35 cellular contexts compared by ENCODE assay signal in the genomic region with DNA sequence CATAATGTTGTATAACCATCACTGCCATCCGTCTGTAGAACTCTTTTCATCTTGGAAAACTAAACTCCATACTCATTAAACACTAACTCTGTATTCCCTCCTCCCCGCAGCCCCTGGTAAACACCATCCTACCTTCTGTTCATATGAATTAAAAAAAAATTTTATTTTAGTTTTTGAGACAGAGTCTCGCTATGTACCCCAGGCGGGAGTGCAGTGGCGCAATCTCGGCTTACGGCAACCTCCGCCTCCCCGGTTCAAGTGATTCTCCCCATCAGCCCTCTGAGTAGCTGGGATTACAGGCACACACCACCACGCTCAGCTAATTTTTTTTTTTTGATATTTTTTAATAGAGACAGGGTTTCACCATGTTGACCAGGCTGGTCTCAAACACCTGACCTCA. TPM values are rescaled to one million over a fixed set of nuclear protein-coding genes. Genes with fewer than 3 reads are reported as not detected.
DNase-seq lines count a peak whose midpoint lies in the region; ATAC-seq and TF ChIP-seq lines count a peak whose summit lies in the region.
"Had no signal": no experiment of that assay in that cellular context is flagged by ENCODE, and none has a peak within 500 bp of the region (broad histone marks: within the 10 kb centered on the region; RNA-seq: fewer than 3 reads in every experiment).

No MANE protein-coding gene starts in this region.

- TF ChIP-seq CTCF in chondrocyte (IDR thresholded peaks at IDR 0.05) (no peak), spleen (IDR thresholded peaks at IDR 0.05 in 8 of 11, conservative IDR thresholded peaks at IDR 0.05 in 3 of 11) (no peak), thyroid gland (IDR thresholded peaks at IDR 0.05) (no peak), lower leg skin (IDR thresholded peaks at IDR 0.05) (no peak)

- no peak overlapping the region for H3K4me3 ChIP-seq in spleen
- no peak overlapping the region for H3K4me3 ChIP-seq in thyroid gland (replicated peaks in 1 of 3)
- no peak overlapping the region for H3K4me3 ChIP-seq in lower leg skin (ENCODE audit: low read depth, poor library complexity, severe bottlenecking)
- H3K4me3 ChIP-seq: A549; BLaER1; BLaER1 treated with 17β-estradiol and CSF1 and Interleukin-3, amounts not matched to agents 10 nM and 100 nM had no signal

- H3K27me3 ChIP-seq in spleen (replicated peaks in 1 of 7) = no peaks in the 10 kb centered on the region
- no peaks in the 10 kb centered on the region for H3K27me3 ChIP-seq in thyroid gland
- H3K27me3 ChIP-seq: BE2C; BLaER1; BLaER1 treated with 17β-estradiol and CSF1 and Interleukin-3, amounts not matched to agents 10 nM and 100 nM had no signal

- no peaks in the 10 kb centered on the region for H3K4me1 ChIP-seq in spleen
- no peaks in the 10 kb centered on the region for H3K4me1 ChIP-seq in thyroid gland
- H3K4me1 ChIP-seq: BLaER1; BLaER1 treated with 17β-estradiol and CSF1 and Interleukin-3, amounts not matched to agents 10 nM and 100 nM; Caco-2 had no signal

- DNase-seq in T-helper 17 cell (no peak), chondrocyte (ENCODE audit: low spot score) (peak; percentile 51), spleen (peak; percentile 21), thyroid gland (no peak), lower leg skin (ENCODE audit: low spot score in 2 of 2) (no peak)
- DNase-seq: 8988T; ACHN; AML-193; BE2C; C1 segment of cervical spinal cord; Caco-2; Calu3; CD4-positive, alpha-beta memory T cell; CD4-positive, alpha-beta T cell; CD4-positive, CD25-positive, alpha-beta regulatory T cell; CD8-positive, alpha-beta memory T cell; CD8-positive, alpha-beta T cell; COR-L47; DMS 273 treated with DMSO at 0.1 percent for 48 hours; DMS153; DMS53; DMS79; DMS79 treated with DMSO at 0.1 percent for 48 hours; DND-41; EL had no signal

- H3K9me3 ChIP-seq in T-helper 17 cell (ENCODE audit: control insufficient read depth, low read length, poor library complexity, severe bottlenecking) (no peaks in the 10 kb centered on the region), spleen (no peaks in the 10 kb centered on the region), thyroid gland (no peaks in the 10 kb centered on the region)
- H3K9me3 ChIP-seq: A549, BE2C, BLaER1, Caco-2 had no signal

- no peaks in the 10 kb centered on the region for H3K27me3 Mint-ChIP-seq in T-helper 17 cell
- H3K27me3 Mint-ChIP-seq in activated T-helper 17 cell treated with anti-CD3 and anti-CD28 coated beads, Interleukin-2, amount 50 U/mL, for 72 hours = no peaks in the 10 kb centered on the region
- H3K27me3 Mint-ChIP-seq in chondrocyte (ENCODE audit: low read depth) = no peaks in the 10 kb centered on the region
- H3K27me3 Mint-ChIP-seq: B cell; CD4-positive, alpha-beta memory T cell; CD4-positive, alpha-beta T cell; CD4-positive, CD25-positive, alpha-beta regulatory T cell; CD8-positive, alpha-beta memory T cell had no signal

- H3K36me3 Mint-ChIP-seq in T-helper 17 cell (ENCODE audit: low read depth) = no peaks in the 10 kb centered on the region
- no peaks in the 10 kb centered on the region for H3K36me3 Mint-ChIP-seq in activated T-helper 17 cell treated with anti-CD3 and anti-CD28 coated beads, Interleukin-2, amount 50 U/mL, for 72 hours (ENCODE audit: low read depth)
- H3K36me3 Mint-ChIP-seq in chondrocyte (ENCODE audit: low read depth) = no peaks in the 10 kb centered on the region
- H3K36me3 Mint-ChIP-seq: CD4-positive, alpha-beta memory T cell; CD4-positive, CD25-positive, alpha-beta regulatory T cell; CD8-positive, alpha-beta memory T cell; CD8-positive, alpha-beta T cell had no signal

- WGBS in spleen, 5 donors = 90 to 98% (median 96%) methylated on average over 10 of the region's 10 CpGs
- 97 to 98% methylated on average over 10 of the region's 10 CpGs for WGBS in thyroid gland, 2 donors
- WGBS in lower leg skin, 2 donors = 97 to 99% methylated on average over 10 of the region's 10 CpGs

- H3K27ac ChIP-seq in spleen (no peak overlapping the region), thyroid gland (no peak overlapping the region)
- H3K27ac ChIP-seq: 22Rv1; A549; BLaER1; BLaER1 treated with 17β-estradiol and CSF1 and Interleukin-3, amounts not matched to agents 10 nM and 100 nM; C4-2B had no signal

- H3K4me1 Mint-ChIP-seq in T-helper 17 cell (no peaks in the 10 kb centered on the region), chondrocyte (ENCODE audit: low read depth) (peaks cover 1% of the 10 kb centered on the region)
- no peaks in the 10 kb centered on the region for H3K4me1 Mint-ChIP-seq in activated T-helper 17 cell treated with anti-CD3 and anti-CD28 coated beads, Interleukin-2, amount 50 U/mL, for 72 hours
- H3K4me1 Mint-ChIP-seq: B cell; CD14-positive monocyte; CD4-positive, alpha-beta memory T cell; CD4-positive, CD25-positive, alpha-beta regulatory T cell; CD8-positive, alpha-beta memory T cell had no signal

- H3K36me3 ChIP-seq in spleen (peaks cover 0 to 42% (median 0%) of the 10 kb centered on the region in 6 donors), thyroid gland (no peaks in the 10 kb centered on the region)
- H3K36me3 ChIP-seq: BE2C had no signal

- TF ChIP-seq POLR2A in spleen (IDR thresholded peaks at IDR 0.05) = no peak
- TF ChIP-seq POLR2A in thyroid gland (IDR thresholded peaks at IDR 0.05) = no peak
- TF ChIP-seq POLR2A in lower leg skin (IDR thresholded peaks at IDR 0.05) = no peak

- H3K9me3 Mint-ChIP-seq in activated T-helper 17 cell treated with anti-CD3 and anti-CD28 coated beads, Interleukin-2, amount 50 U/mL, for 72 hours = no peaks in the 10 kb centered on the region
- no peaks in the 10 kb centered on the region for H3K9me3 Mint-ChIP-seq in chondrocyte (ENCODE audit: low read depth)
- H3K9me3 Mint-ChIP-seq: CD4-positive, alpha-beta T cell; CD8-positive, alpha-beta memory T cell; CD8-positive, alpha-beta T cell had no signal

- ATAC-seq in T-helper 17 cell (no peak), GM19463 (IDR thresholded peaks at IDR 0.05; ENCODE audit: unreplicated experiment) (no peak), GM19452 (IDR thresholded peaks at IDR 0.05; ENCODE audit: unreplicated experiment) (no peak)
- ATAC-seq in activated T-helper 17 cell treated with anti-CD3 and anti-CD28 coated beads, Interleukin-2, amount 50 U/mL, for 72 hours (replicated peaks) = no peak
- ATAC-seq: A549; CD8-positive, alpha-beta T cell had no signal

- intact Hi-C loops in spleen (cut with DNase I; ENCODE audit: low total_unique reads) = no loop called here
- intact Hi-C loops in thyroid gland (cut with DNase I) = no loop called here
- intact Hi-C loops in lower leg skin (cut with DNase I; ENCODE audit: low total_unique reads) = no loop called here

- no peak overlapping the region for H3K4me3 Mint-ChIP-seq in T-helper 17 cell
- H3K4me3 Mint-ChIP-seq in activated T-helper 17 cell treated with anti-CD3 and anti-CD28 coated beads, Interleukin-2, amount 50 U/mL, for 72 hours = no peak overlapping the region
- no peak overlapping the region for H3K4me3 Mint-ChIP-seq in chondrocyte (ENCODE audit: unreplicated experiment)
- H3K4me3 Mint-ChIP-seq: B cell; CD14-positive monocyte; CD4-positive, alpha-beta memory T cell; CD4-positive, alpha-beta T cell; CD4-positive, CD25-positive, alpha-beta regulatory T cell; CD8-positive, alpha-beta memory T cell; CD8-positive, alpha-beta T cell had no signal

- H3K27ac Mint-ChIP-seq in T-helper 17 cell = peak overlapping the region; percentile 51
- peak overlapping the region; percentile 52 for H3K27ac Mint-ChIP-seq in activated T-helper 17 cell treated with anti-CD3 and anti-CD28 coated beads, Interleukin-2, amount 50 U/mL, for 72 hours
- H3K27ac Mint-ChIP-seq in chondrocyte (ENCODE audit: unreplicated experiment) = no peak overlapping the region
- H3K27ac Mint-ChIP-seq: B cell; CD14-positive monocyte; CD4-positive, alpha-beta T cell; CD4-positive, CD25-positive, alpha-beta regulatory T cell; CD8-positive, alpha-beta memory T cell; CD8-positive, alpha-beta T cell had no signal

RNA-seq across cellular contexts. Expression of a gene that starts 52.9 kb away (rescaled TPM):
- total RNA-seq in T-helper 17 cell (1 to 10 TPM in 1 of 2 donors, under 1 TPM in 1; 0.32 to 1.7 TPM), chondrocyte (25.7 to 48.3 TPM (median 26.0 TPM) in 3 replicates), spleen (10 to 100 TPM in 5 of 7 donors, 1 to 10 TPM in 2; 6.3 to 39.2 (median 14.3) TPM), thyroid gland (under 1 TPM in 3 of 4 donors, not detected in 1; 0.27 to 0.83 (median 0.75) TPM), lower leg skin (1 to 10 TPM in 3 of 4 donors, under 1 TPM in 1; 0.99 to 9.5 (median 1.8) TPM)
- total RNA-seq in activated T-helper 17 cell treated with anti-CD3 and anti-CD28 coated beads, Interleukin-2, amount 50 U/mL, for 72 hours = 100 to 1,000 TPM; 515 to 567 TPM
- polyA plus RNA-seq in spleen = 10 to 100 TPM in 2 of 3 donors, 1 to 10 TPM in 1; 2.3 to 15.6 (median 12.4) TPM
- polyA plus RNA-seq: CD14-positive monocyte had no signal

Comparison
In these comparisons a context has a peak if more than half of its experiments do, and no peak if none do; other contexts are left out.
1. DNase-seq: peak in chondrocyte (single experiment) and spleen (single experiment); none in T-helper 17 cell (0 of 3), thyroid gland (0 of 2) and lower leg skin (0 of 2).
2. RNA of a gene that starts 52.9 kb away (total RNA-seq): 515 to 567 TPM in activated T-helper 17 cell treated with anti-CD3 and anti-CD28 coated beads, Interleukin-2, amount 50 U/mL, for 72 hours; 25.7 to 48.3 TPM in chondrocyte, 6.3 to 39.2 TPM in spleen, 0.99 to 9.5 TPM in lower leg skin, 0.32 to 1.7 TPM in T-helper 17 cell and 0.27 to 0.83 TPM in thyroid gland; every median in the first group is over 10 times any median in the second.